ENCODE assay signal across 13 cellular contexts in genomic region chr1:184745929-184746583, GRCh38. TPM values are rescaled to one million over a fixed set of nuclear protein-coding genes. Genes with fewer than 3 reads are reported as not detected.
DNase-seq lines count a peak whose midpoint lies in the region; ATAC-seq, FAIRE-seq and TF ChIP-seq lines count a peak whose summit lies in the region.
"Had no signal": no experiment of that assay in that cellular context is flagged by ENCODE, and none has a peak within 500 bp of the region (broad histone marks: within the 10 kb centered on the region; RNA-seq: fewer than 3 reads in every experiment).

No MANE protein-coding gene starts in this region.

- H3K79me2 ChIP-seq in endothelial cell of umbilical vein (ENCODE audit: control insufficient read depth, insufficient read depth, low read length): peaks cover 2% of the 10 kb centered on the region

- no peak overlapping the region for H2AFZ ChIP-seq in endothelial cell of umbilical vein (ENCODE audit: low read depth, low read length)

- intact Hi-C loops in endothelial cell of umbilical vein (cut with micrococcal nuclease): no loop called here
- intact Hi-C loops in gastrocnemius medialis (cut with DNase I; ENCODE audit: low total_unique reads): no loop called here
- intact Hi-C loops in left lung (cut with DNase I): no loop called here

- in situ Hi-C loops in gastrocnemius medialis (cut with MboI; ENCODE audit: low sequenced_read_pairs in 4 of 4): loop anchor here in 1 of 4 donors (25.0 kb wide), 1 partner anchor 1616 kb away; no protein-coding TSS in a partner anchor

- H3K4me2 ChIP-seq in endothelial cell of umbilical vein (ENCODE audit: insufficient read depth, low read length): peak overlapping the region; percentile 3

- dilution Hi-C loops in endothelial cell of umbilical vein (cut with MboI; ENCODE audit: extremely low pct_ligation_motif_present, low sequenced_read_pairs): no loop called here

- BruUV-seq in endothelial cell of umbilical vein (replicated peaks; lab: Mats Ljungman, UMichigan): no TSS peak

- H4K20me1 ChIP-seq in endothelial cell of umbilical vein (replicated peaks; ENCODE audit: control insufficient read depth, extremely low read depth, insufficient read depth, low read length): no peaks in the 10 kb centered on the region

- POLR2A ChIA-PET in endothelial cell of umbilical vein (lab: Charles Lee): no interaction called here

- peak; percentile 8 for DNase-seq in Ammon's horn (ENCODE audit: low spot score)
- DNase-seq in NCI-H774 (lab: John Stamatoyannopoulos, UW): peak; percentile 48
- peak; percentile 21 for DNase-seq in endothelial cell of umbilical vein (ENCODE audit: low read depth, low spot score)
- no peak for DNase-seq in gastrocnemius medialis
- DNase-seq in left lung: no peak
- no peak for DNase-seq in SKM-1 treated with dmso at 0.1 percent for 144 hours (lab: John Stamatoyannopoulos, UW; ENCODE audit: unreplicated experiment)
- no peak for DNase-seq in 8988T
- DNase-seq: activated effector memory CD4-positive, alpha-beta T cell treated with Interleukin-2 at 50 U/mL for 16 hours; NCI-H1092 treated with DMSO at 0.1 percent for 48 hours; SJCRH30; stimulated activated naive CD4-positive, alpha-beta T cell treated with Interleukin-2 at 50 U/mL for 16 hours had no signal

- H3K4me3 ChIP-seq in endothelial cell of umbilical vein (replicated peaks in 1 of 3; ENCODE audit: insufficient read depth in 1 of 3, low read depth in 1 of 3, low read length in 3 of 3) (no peak overlapping the region), gastrocnemius medialis (no peak overlapping the region), left lung (no peak overlapping the region)
- H3K4me3 ChIP-seq: SJCRH30 had no signal

- H3K36me3 ChIP-seq in endothelial cell of umbilical vein (ENCODE audit: control insufficient read depth in 2 of 2, extremely low read depth in 1 of 2, insufficient read depth in 2 of 2, low read length in 2 of 2) (no peaks in the 10 kb centered on the region), gastrocnemius medialis (no peaks in the 10 kb centered on the region), left lung (no peaks in the 10 kb centered on the region)
- H3K36me3 ChIP-seq: SJCRH30 had no signal

- H3K9me3 ChIP-seq in endothelial cell of umbilical vein (replicated peaks; ENCODE audit: control insufficient read depth, insufficient read depth, low read length): no peaks in the 10 kb centered on the region
- no peaks in the 10 kb centered on the region for H3K9me3 ChIP-seq in gastrocnemius medialis
- H3K9me3 ChIP-seq in left lung: no peaks in the 10 kb centered on the region
- H3K9me3 ChIP-seq: SJCRH30 had no signal

- peak; percentile 35 for ATAC-seq in GM18502 (IDR thresholded peaks at IDR 0.05; ENCODE audit: poor library complexity, unreplicated experiment)
- no peak for ATAC-seq in gastrocnemius medialis
- ATAC-seq in left lung: no peak

- no peak for TF ChIP-seq CTCF in endothelial cell of umbilical vein (IDR thresholded peaks at IDR 0.05; ENCODE audit: extremely low read depth in 1 of 2, insufficient read depth in 1 of 2, low read depth in 1 of 2, low read length in 2 of 2)
- no peak for TF ChIP-seq CTCF in gastrocnemius medialis (IDR thresholded peaks at IDR 0.05 in 4 of 5, conservative IDR thresholded peaks at IDR 0.05 in 1 of 5)
- TF ChIP-seq CTCF in left lung (IDR thresholded peaks at IDR 0.05): no peak

- no peak overlapping the region for H3K9ac ChIP-seq in endothelial cell of umbilical vein (replicated peaks; ENCODE audit: extremely low read depth, insufficient read depth, low read length)

- CTCF ChIA-PET in endothelial cell of umbilical vein (lab: Charles Lee): no interaction called here

- H3K27me3 ChIP-seq in endothelial cell of umbilical vein (ENCODE audit: control insufficient read depth in 2 of 2, insufficient read depth in 2 of 2, low read length in 2 of 2) (no peaks in the 10 kb centered on the region), gastrocnemius medialis (no peaks in the 10 kb centered on the region), left lung (no peaks in the 10 kb centered on the region)
- H3K27me3 ChIP-seq: SJCRH30 had no signal

- TF ChIP-seq POLR2A in endothelial cell of umbilical vein (IDR thresholded peaks at IDR 0.05; ENCODE audit: low read depth, low read length): no peak
- TF ChIP-seq POLR2A in gastrocnemius medialis (IDR thresholded peaks at IDR 0.05): no peak

- no peak overlapping the region for H3K27ac ChIP-seq in endothelial cell of umbilical vein (ENCODE audit: insufficient read depth, low read depth, low read length)
- peak overlapping the region in 2 of 4 donors; percentile 35 to 46 for H3K27ac ChIP-seq in gastrocnemius medialis
- peak overlapping the region in 1 of 2 donors; percentile 26 for H3K27ac ChIP-seq in left lung
- H3K27ac ChIP-seq: epithelial cell of prostate, SJCRH30 had no signal

- no peaks in the 10 kb centered on the region for H3K9me1 ChIP-seq in endothelial cell of umbilical vein (replicated peaks; ENCODE audit: control insufficient read depth, extremely low read depth, insufficient read depth, low read length)

- no peak for FAIRE-seq in endothelial cell of umbilical vein (lab: Jason Lieb, UNC)

- H3K4me1 ChIP-seq in endothelial cell of umbilical vein (ENCODE audit: control insufficient read depth, extremely low read depth, insufficient read depth, low read length): peaks cover 3% of the 10 kb centered on the region
- H3K4me1 ChIP-seq in gastrocnemius medialis: peaks cover 3 to 24% of the 10 kb centered on the region in 2 donors
- peaks cover 14 to 59% of the 10 kb centered on the region in 2 donors for H3K4me1 ChIP-seq in left lung
- H3K4me1 ChIP-seq: SJCRH30 had no signal

TF ChIP-seq in endothelial cell of umbilical vein, 7 proteins besides CTCF, POLR2A, EP300 and RAD21:
- TF ChIP-seq FOS (IDR thresholded peaks at IDR 0.05; ENCODE audit: borderline replicate concordance, insufficient read depth, low read length) (no peak), GATA2 (IDR thresholded peaks at IDR 0.05; ENCODE audit: insufficient read depth, insufficient read length, low read depth, low read length) (no peak), MYC (IDR thresholded peaks at IDR 0.05; ENCODE audit: low read depth, low read length) (no peak), EZH2 (IDR thresholded peaks at IDR 0.05; ENCODE audit: borderline replicate concordance, low read depth, low read length, severe bottlenecking) (no peak), POLR2AphosphoS5 (IDR thresholded peaks at IDR 0.05; ENCODE audit: insufficient read depth, low read depth, low read length) (no peak), JUN (IDR thresholded peaks at IDR 0.05; ENCODE audit: borderline replicate concordance, insufficient read depth, insufficient read length, low read depth) (no peak), MAX (IDR thresholded peaks at IDR 0.05; ENCODE audit: insufficient read depth, insufficient read length) (no peak)

RNA-seq across cellular contexts. Expression of gene EDEM3, which starts 8.6 kb away (rescaled TPM):
- total RNA-seq in endothelial cell of umbilical vein (26.3 and 33.5 TPM in 2 replicates), gastrocnemius medialis (10 to 100 TPM; 18.1 to 51.1 (median 31.9) TPM), left lung (10 to 100 TPM; 31.6 to 42.8 TPM)
- 3.4 and 6.6 TPM in 2 replicates for polyA plus RNA-seq in endothelial cell of umbilical vein
- 7.4 and 9.0 TPM in 2 replicates for polyA plus RNA-seq in endothelial cell of umbilical vein (2011; cell fraction: cytosol; rRNA removed)
- polyA plus RNA-seq in endothelial cell of umbilical vein (2011; cell fraction: nucleus; rRNA removed): 19.9 and 20.9 TPM in 2 replicates
- 18.1 and 20.7 TPM in 2 replicates for polyA plus RNA-seq in endothelial cell of umbilical vein (2012)
- 75.1 and 76.4 TPM in 2 replicates for polyA minus RNA-seq in endothelial cell of umbilical vein
- polyA minus RNA-seq in endothelial cell of umbilical vein (2011; cell fraction: cytosol; rRNA and poly(A)+ RNA removed): 23.1 TPM
- polyA minus RNA-seq in endothelial cell of umbilical vein (2011; cell fraction: nucleus; rRNA and poly(A)+ RNA removed): 16.1 and 20.5 TPM in 2 replicates

Comparison
In these comparisons a context has a peak if more than half of its experiments do, and no peak if none do; other contexts are left out.
1. DNase-seq: peak in Ammon's horn (single experiment), NCI-H774 (single experiment) and endothelial cell of umbilical vein (single experiment); none in gastrocnemius medialis (0 of 2), left lung (0 of 2), SKM-1 treated with dmso at 0.1 percent for 144 hours (single experiment) and 8988T (single experiment).